Comparison of ENCODE assay signal across 9 cellular contexts in genomic region chr17:15463363-15463762, GRCh38. TPM values are rescaled to one million over a fixed set of nuclear protein-coding genes. Genes with fewer than 3 reads are reported as not detected.
DNase-seq lines count a peak whose midpoint lies in the region; ATAC-seq and TF ChIP-seq lines count a peak whose summit lies in the region.
"Had no signal": no experiment of that assay in that cellular context is flagged by ENCODE, and none has a peak within 500 bp of the region (broad histone marks: within the 10 kb centered on the region; RNA-seq: fewer than 3 reads in every experiment).

No MANE protein-coding gene starts in this region.

- H3K9me3 Mint-ChIP-seq in Calu3 (ENCODE audit: low read depth, unreplicated experiment), result no peaks in the 10 kb centered on the region
- H3K9me3 Mint-ChIP-seq in WTC11, result peaks cover 4% of the 10 kb centered on the region
- no peaks in the 10 kb centered on the region for H3K9me3 Mint-ChIP-seq in stimulated activated effector memory CD8-positive, alpha-beta T cell treated with anti-CD3 and anti-CD28 coated beads, Interleukin-12 subunit alpha, Interleukin-12 subunit beta, amount 100 ng/mL, for 72 hours

- H3K4me1 Mint-ChIP-seq in Calu3 (ENCODE audit: low read depth, unreplicated experiment) (no peaks in the 10 kb centered on the region), WTC11 (peaks cover 4% of the 10 kb centered on the region)
- peaks cover 5% of the 10 kb centered on the region for H3K4me1 Mint-ChIP-seq in stimulated activated effector memory CD8-positive, alpha-beta T cell treated with anti-CD3 and anti-CD28 coated beads, Interleukin-12 subunit alpha, Interleukin-12 subunit beta, amount 100 ng/mL, for 72 hours

- H3K9me3 ChIP-seq in gastroesophageal sphincter (no peaks in the 10 kb centered on the region), ovary (no peaks in the 10 kb centered on the region)

- TF ChIP-seq EP300 in gastroesophageal sphincter (IDR thresholded peaks at IDR 0.05) (no peak), ovary (IDR thresholded peaks at IDR 0.05) (no peak)

- CTCF ChIA-PET in Calu3 (lab: Charles Lee) (no interaction called here), WTC11 (lab: Charles Lee) (no interaction called here)

- POLR2A ChIA-PET in WTC11 (lab: Charles Lee), result no interaction called here

- peak overlapping the region; percentile 45 to 83 (median 77) for H3K27ac ChIP-seq in gastroesophageal sphincter
- peak overlapping the region in 1 of 2 donors; percentile 46 for H3K27ac ChIP-seq in ovary

- H3K27ac Mint-ChIP-seq in Calu3 (ENCODE audit: unreplicated experiment) (no peak overlapping the region), WTC11 (0 out of 2 replicates have a peak overlapping the region, but pooled peaks have one; percentile 26)
- H3K27ac Mint-ChIP-seq in stimulated activated effector memory CD8-positive, alpha-beta T cell treated with anti-CD3 and anti-CD28 coated beads, Interleukin-12 subunit alpha, Interleukin-12 subunit beta, amount 100 ng/mL, for 72 hours, result no peak overlapping the region

- TF ChIP-seq CTCF in Calu3 (IDR thresholded peaks at IDR 0.05; ENCODE audit: unreplicated experiment), result no peak
- TF ChIP-seq CTCF in WTC11 (IDR thresholded peaks at IDR 0.05), result no peak
- no peak for TF ChIP-seq CTCF in gastroesophageal sphincter (IDR thresholded peaks at IDR 0.05)
- no peak for TF ChIP-seq CTCF in ovary (IDR thresholded peaks at IDR 0.05)

- peak; percentile 15 for DNase-seq in Calu3
- DNase-seq in WTC11 (ENCODE audit: low spot score), result peak; percentile 25
- DNase-seq in ovary, result peak; percentile 41 to 62 (median 49)
- DNase-seq in stimulated activated effector memory CD8-positive, alpha-beta T cell treated with anti-CD3 and anti-CD28 coated beads, Interleukin-12 subunit alpha, Interleukin-12 subunit beta, amount 100 ng/mL, for 72 hours (ENCODE audit: low spot score in 2 of 2), result no peak
- no peak for DNase-seq in NCI-H748 treated with DMSO at 0.1 percent for 48 hours (lab: John Stamatoyannopoulos, UW)
- DNase-seq: NCI-H1436 had no signal

- H3K27me3 ChIP-seq in gastroesophageal sphincter (no peaks in the 10 kb centered on the region), ovary (no peaks in the 10 kb centered on the region)

- H3K4me3 Mint-ChIP-seq in Calu3 (ENCODE audit: low read depth, unreplicated experiment) (no peak overlapping the region), WTC11 (no peak overlapping the region)
- no peak overlapping the region for H3K4me3 Mint-ChIP-seq in stimulated activated effector memory CD8-positive, alpha-beta T cell treated with anti-CD3 and anti-CD28 coated beads, Interleukin-12 subunit alpha, Interleukin-12 subunit beta, amount 100 ng/mL, for 72 hours

- no peaks in the 10 kb centered on the region for H3K36me3 ChIP-seq in gastroesophageal sphincter
- H3K36me3 ChIP-seq in ovary, result no peaks in the 10 kb centered on the region

- H3K4me3 ChIP-seq in gastroesophageal sphincter, result no peak overlapping the region
- H3K4me3 ChIP-seq in ovary, result no peak overlapping the region

- WGBS in gastroesophageal sphincter (ENCODE audit: low coverage in 1 of 2), 2 donors, result 11 to 16% methylated on average over 3 to 6 of the region's 6 CpGs
- 6 to 9% (median 8%) methylated on average over 6 of the region's 6 CpGs for WGBS in ovary, 3 donors

- intact Hi-C loops in Calu3 (cut with micrococcal nuclease; ENCODE audit: unreplicated experiment) (no loop called here), ovary (cut with DNase I) (no loop called here)

- H3K36me3 Mint-ChIP-seq in Calu3 (ENCODE audit: insufficient read depth, unreplicated experiment) (no peaks in the 10 kb centered on the region), WTC11 (peaks cover 12% of the 10 kb centered on the region)
- H3K36me3 Mint-ChIP-seq in stimulated activated effector memory CD8-positive, alpha-beta T cell treated with anti-CD3 and anti-CD28 coated beads, Interleukin-12 subunit alpha, Interleukin-12 subunit beta, amount 100 ng/mL, for 72 hours, result peaks cover 6% of the 10 kb centered on the region

- ATAC-seq in WTC11 (peak; percentile 75), gastroesophageal sphincter (peak; percentile 91), GM21825 (IDR thresholded peaks at IDR 0.05; ENCODE audit: unreplicated experiment) (no peak), GM21381 (IDR thresholded peaks at IDR 0.05; ENCODE audit: unreplicated experiment) (no peak)
- ATAC-seq in stimulated activated effector memory CD8-positive, alpha-beta T cell treated with anti-CD3 and anti-CD28 coated beads, Interleukin-12 subunit alpha, Interleukin-12 subunit beta, amount 100 ng/mL, for 72 hours, result no peak

- BruUV-seq in Calu3 (replicated peaks; lab: Mats Ljungman, UMichigan), result no TSS peak

- TF ChIP-seq POLR2A in gastroesophageal sphincter (IDR thresholded peaks at IDR 0.05), result no peak
- TF ChIP-seq POLR2A in ovary (IDR thresholded peaks at IDR 0.05), result no peak

- H3K27me3 Mint-ChIP-seq in Calu3 (ENCODE audit: unreplicated experiment) (no peaks in the 10 kb centered on the region), WTC11 (ENCODE audit: low read depth) (no peaks in the 10 kb centered on the region)

- H3K4me1 ChIP-seq in gastroesophageal sphincter (peaks cover 6 to 66% (median 28%) of the 10 kb centered on the region in 3 donors), ovary (ENCODE audit: insufficient read depth) (peaks cover 15% of the 10 kb centered on the region)

TF ChIP-seq in WTC11, 78 proteins besides CTCF, POLR2A, EP300 and RAD21:
- TF ChIP-seq RELA (CRISPR knock-in tag; IDR thresholded peaks at IDR 0.05; ENCODE audit: borderline replicate concordance) (no peak), ZNF423 (CRISPR knock-in tag; IDR thresholded peaks at IDR 0.05) (no peak), SP1 (CRISPR knock-in tag; conservative IDR thresholded peaks at IDR 0.05) (no peak), NR2C2 (CRISPR knock-in tag; IDR thresholded peaks at IDR 0.05) (no peak), IRF2 (CRISPR knock-in tag; IDR thresholded peaks at IDR 0.05; ENCODE audit: borderline replicate concordance, low read depth) (no peak), MXD4 (CRISPR knock-in tag; IDR thresholded peaks at IDR 0.05; ENCODE audit: borderline replicate concordance) (no peak), ZBTB43 (CRISPR knock-in tag; IDR thresholded peaks at IDR 0.05) (no peak)

RNA-seq across cellular contexts. Expression of gene CDRT4, which starts 4.1 kb away (rescaled TPM):
- total RNA-seq in Calu3 (2022) (1.3 and 2.8 TPM in 2 replicates), WTC11 (2021) (4.9 to 8.3 TPM (median 6.5 TPM) in 3 replicates), gastroesophageal sphincter (1 to 10 TPM; 5.4 to 5.9 (median 5.5) TPM), ovary (10 to 100 TPM in 2 of 7 donors, 1 to 10 TPM in 5; 4.1 to 11.7 (median 7.2) TPM)
- polyA plus RNA-seq in ovary, result 1 to 10 TPM; 4.7 to 7.4 TPM

Comparison
In these comparisons a context has a peak if more than half of its experiments do, and no peak if none do; other contexts are left out.
1. DNase-seq: peak in Calu3 (single experiment), WTC11 (single experiment) and ovary (5 of 5); none in stimulated activated effector memory CD8-positive, alpha-beta T cell treated with anti-CD3 and anti-CD28 coated beads, Interleukin-12 subunit alpha, Interleukin-12 subunit beta, amount 100 ng/mL, for 72 hours (0 of 2) and NCI-H748 treated with DMSO at 0.1 percent for 48 hours (single experiment).
2. ATAC-seq: peak in WTC11 (single experiment) and gastroesophageal sphincter (single experiment); none in GM21825 (single experiment), GM21381 (single experiment) and stimulated activated effector memory CD8-positive, alpha-beta T cell treated with anti-CD3 and anti-CD28 coated beads, Interleukin-12 subunit alpha, Interleukin-12 subunit beta, amount 100 ng/mL, for 72 hours (single experiment).